In genomic region chr20:32535953-32536823, GRCh38 we compare ENCODE assay signal across 8 cellular contexts. TPM values are rescaled to one million over a fixed set of nuclear protein-coding genes. Genes with fewer than 3 reads are reported as not detected.
DNase-seq lines count a peak whose midpoint lies in the region; ATAC-seq and TF ChIP-seq lines count a peak whose summit lies in the region.

No MANE protein-coding gene starts in this region.

- WGBS in liver = 8% methylated on average over 68 of the region's 68 CpGs

- H3K27me3 Mint-ChIP-seq in activated CD4-positive, alpha-beta T cell treated with anti-CD3 and anti-CD28 coated beads for 36 hours = no peaks in the 10 kb centered on the region

- peaks cover 2% of the 10 kb centered on the region for H3K36me3 Mint-ChIP-seq in activated CD4-positive, alpha-beta T cell treated with anti-CD3 and anti-CD28 coated beads for 36 hours (ENCODE audit: low read depth)

- TF ChIP-seq CTCF in choroid plexus epithelial cell (conservative IDR thresholded peaks at IDR 0.05; ENCODE audit: low read depth, low read length) (no peak), liver (IDR thresholded peaks at IDR 0.05; ENCODE audit: low read depth, low read length, missing input control) (no peak)

- peak overlapping the region; percentile 72 for H3K4me3 Mint-ChIP-seq in activated CD4-positive, alpha-beta T cell treated with anti-CD3 and anti-CD28 coated beads for 36 hours

- H3K9ac ChIP-seq in liver (ENCODE audit: low read depth in 1 of 2, low read length in 2 of 2) = no peak overlapping the region

- peak overlapping the region in 1 of 2 donors; percentile 63 for H3K27ac ChIP-seq in liver (ENCODE audit: low read depth in 1 of 2, low read length in 2 of 2)

- POLR2A ChIA-PET in activated CD4-positive, alpha-beta T cell treated with anti-CD3 and anti-CD28 coated beads for 36 hours (lab: Charles Lee) = interaction anchor here (0.6 kb wide), 1 partner anchor 1059 kb away, joined by 4 read pairs; no protein-coding TSS in a partner anchor

- peak overlapping the region; percentile 95 for H3K27ac Mint-ChIP-seq in activated CD4-positive, alpha-beta T cell treated with anti-CD3 and anti-CD28 coated beads for 36 hours

- DNase-seq in Daoy (ENCODE audit: low read depth) (peak; percentile 51), NCI-H2171 treated with DMSO at 0.1 percent for 48 hours (lab: John Stamatoyannopoulos, UW) (peak; percentile 98), choroid plexus epithelial cell (ENCODE audit: low read depth) (no peak), dedifferentiated amniotic fluid mesenchymal stem cell (ENCODE audit: extremely low spot score) (no peak)
- DNase-seq in activated CD4-positive, alpha-beta T cell treated with anti-CD3 and anti-CD28 coated beads for 36 hours = peak; percentile 88
- peak; percentile 42 to 57 (median 48) for DNase-seq in stimulated activated CD4-positive, alpha-beta T cell treated with anti-CD3 and anti-CD28 coated beads, TNF-alpha, amount 100 ng/mL, for 4 hours (ENCODE audit: low read depth in 3 of 3)

- no peaks in the 10 kb centered on the region for H3K9me3 Mint-ChIP-seq in activated CD4-positive, alpha-beta T cell treated with anti-CD3 and anti-CD28 coated beads for 36 hours (ENCODE audit: low read depth)

- TF ChIP-seq RAD21 in liver (IDR thresholded peaks at IDR 0.05) = no peak

- intact Hi-C loops in activated CD4-positive, alpha-beta T cell treated with anti-CD3 and anti-CD28 coated beads for 36 hours (cut with DNase I, micrococcal nuclease) = loop anchor here (1.0 to 5.0 kb wide), 9 partner anchors 39 to 1151 kb away; partner anchors contain the start of genes ASXL1 (in 1 of the 2), COMMD7 (in 1 of the 2), E2F1 (in 1 of the 2) and PLAGL2 (in 1 of the 2)

- H3K4me1 ChIP-seq in liver (ENCODE audit: control insufficient read depth in 4 of 4, insufficient read depth in 4 of 4, low read length in 3 of 4) = peaks cover 0 to 21% (median 8%) of the 10 kb centered on the region in 4 donors

- peak; percentile 40 for ATAC-seq in HG02852 (IDR thresholded peaks at IDR 0.05; ENCODE audit: unreplicated experiment)
- ATAC-seq in activated CD4-positive, alpha-beta T cell treated with anti-CD3 and anti-CD28 coated beads for 36 hours = peak; percentile 27

- peak overlapping the region; percentile 55 for H3K4me3 ChIP-seq in choroid plexus epithelial cell (ENCODE audit: low read depth, low read length)
- H3K4me3 ChIP-seq in liver (ENCODE audit: low read depth in 1 of 3, low read length in 3 of 3) = peak overlapping the region in 2 of 3 donors; percentile 60 to 67

- peaks cover 82% of the 10 kb centered on the region for H3K4me1 Mint-ChIP-seq in activated CD4-positive, alpha-beta T cell treated with anti-CD3 and anti-CD28 coated beads for 36 hours

- CTCF ChIA-PET in activated CD4-positive, alpha-beta T cell treated with anti-CD3 and anti-CD28 coated beads for 36 hours (lab: Charles Lee) = interaction anchor here (0.6 to 4.1 kb wide), 3 partner anchors 14 to 117 kb away, joined by 3 to 38 read pairs (median 3); no protein-coding TSS in a partner anchor

- H3K9me3 ChIP-seq in liver (ENCODE audit: control insufficient read depth in 4 of 4, low read length in 3 of 4) = no peaks in the 10 kb centered on the region

- H3K27me3 ChIP-seq in liver (ENCODE audit: control insufficient read depth in 4 of 4, insufficient read depth in 4 of 4, low read length in 3 of 4) = no peaks in the 10 kb centered on the region

- H3K36me3 ChIP-seq in liver (ENCODE audit: control insufficient read depth in 4 of 4, insufficient read depth in 3 of 4, low read depth in 1 of 4, low read length in 3 of 4) = no peaks in the 10 kb centered on the region

TF ChIP-seq in liver, 16 proteins besides CTCF, POLR2A, EP300 and RAD21:
- no peak for TF ChIP-seq JUND (IDR thresholded peaks at IDR 0.05)
TF ChIP-seq in liver: peak in this region for 0.

RNA-seq across cellular contexts. Expression of gene NOL4L, which starts 48.9 kb away (rescaled TPM):
- 11.3 and 11.8 TPM in 2 replicates for total RNA-seq in Daoy (2014; rRNA removed; shearing (Covaris generic))
- 10 to 100 TPM; 17.3 to 22.0 TPM for total RNA-seq in activated CD4-positive, alpha-beta T cell treated with anti-CD3 and anti-CD28 coated beads for 36 hours
- 1 to 10 TPM; 2.2 to 6.8 TPM for total RNA-seq in liver
- 1 to 10 TPM; 3.1 to 5.4 TPM for polyA plus RNA-seq in liver

Comparison
In these comparisons a context has a peak if more than half of its experiments do, and no peak if none do; other contexts are left out.
1. DNase-seq: peak in Daoy (single experiment), NCI-H2171 treated with DMSO at 0.1 percent for 48 hours (single experiment), activated CD4-positive, alpha-beta T cell treated with anti-CD3 and anti-CD28 coated beads for 36 hours (single experiment) and stimulated activated CD4-positive, alpha-beta T cell treated with anti-CD3 and anti-CD28 coated beads, TNF-alpha, amount 100 ng/mL, for 4 hours (3 of 3); none in choroid plexus epithelial cell (single experiment) and dedifferentiated amniotic fluid mesenchymal stem cell (single experiment).